ENCODE assay signal across 37 cellular contexts in the genomic region with DNA sequence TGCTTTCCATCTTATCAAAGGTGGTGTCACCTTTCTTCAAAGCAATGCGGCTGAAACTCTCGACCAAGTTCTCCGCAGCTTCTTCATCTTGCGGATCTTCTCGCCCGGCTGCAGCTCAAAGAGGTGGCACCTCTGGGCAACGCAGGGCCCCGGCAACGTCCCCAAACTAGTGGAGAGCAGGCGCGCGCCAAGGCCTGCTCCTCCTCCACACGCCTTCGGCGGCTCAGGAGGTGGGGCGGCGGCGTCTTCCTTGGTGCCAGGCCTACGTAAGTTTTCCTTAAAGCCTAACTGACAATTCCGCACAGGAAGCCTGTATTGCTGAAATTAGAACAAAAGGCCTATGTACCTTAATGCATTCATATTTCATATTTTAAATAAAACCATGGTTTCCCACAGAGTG.
"Had no signal": no experiment of that assay in that cellular context is flagged by ENCODE, and none has a peak within 500 bp of the region (broad histone marks: within the 10 kb centered on the region; RNA-seq: fewer than 3 reads in every experiment).

No MANE protein-coding gene starts in this region.

- H3K4me3 ChIP-seq: adrenal gland, ascending aorta, body of pancreas, breast epithelium, cardiac muscle cell had no signal

- ATAC-seq: activated naive CD4-positive, alpha-beta T cell treated with anti-CD3 and anti-CD28 coated beads, Interleukin-2, amount 50 U/mL, for 72 hours; activated naive CD8-positive, alpha-beta T cell treated with anti-CD3 and anti-CD28 coated beads, Interleukin-2, amount 50 U/mL, for 24 hours; activated T-cell treated with anti-CD3 and anti-CD28 coated beads, Interleukin-2, amount 50 U/mL, for 4 hours; activated T-cell treated with anti-CD3 and anti-CD28 coated beads, Interleukin-2, amount 50 U/mL, for 72 hours; activated T-helper 17 cell treated with anti-CD3 and anti-CD28 coated beads, Interleukin-2, amount 50 U/mL, for 72 hours; body of pancreas had no signal

- H3K36me3 ChIP-seq: adrenal gland, ascending aorta, brain microvascular endothelial cell, breast epithelium, cardiac muscle cell had no signal

- H3K36me3 Mint-ChIP-seq: activated naive CD4-positive, alpha-beta T cell treated with anti-CD3 and anti-CD28 coated beads, Interleukin-2, amount 10 ng/mL, durations not matched to agents 7 days and 5 days; activated naive CD4-positive, alpha-beta T cell treated with anti-CD3 and anti-CD28 coated beads, Interleukin-2, amount 50 U/mL, for 24 hours; activated naive CD4-positive, alpha-beta T cell treated with anti-CD3 and anti-CD28 coated beads, Interleukin-2, amount 50 U/mL, for 72 hours; activated naive CD8-positive, alpha-beta T cell treated with anti-CD3 and anti-CD28 coated beads for 36 hours; activated naive CD8-positive, alpha-beta T cell treated with anti-CD3 and anti-CD28 coated beads, Interleukin-2, amount 10 ng/mL, durations not matched to agents 7 days and 5 days; brain had no signal

- H3K4me3 Mint-ChIP-seq: activated naive CD4-positive, alpha-beta T cell treated with anti-CD3 and anti-CD28 coated beads for 36 hours; activated naive CD4-positive, alpha-beta T cell treated with anti-CD3 and anti-CD28 coated beads, Interleukin-2, amount 10 ng/mL, durations not matched to agents 7 days and 5 days; activated naive CD4-positive, alpha-beta T cell treated with anti-CD3 and anti-CD28 coated beads, Interleukin-2, amount 50 U/mL, for 24 hours; activated naive CD8-positive, alpha-beta T cell; activated naive CD8-positive, alpha-beta T cell treated with anti-CD3 and anti-CD28 coated beads for 36 hours; activated naive CD8-positive, alpha-beta T cell treated with anti-CD3 and anti-CD28 coated beads, Interleukin-2, amount 10 ng/mL, durations not matched to agents 7 days and 5 days; activated naive CD8-positive, alpha-beta T cell treated with anti-CD3 and anti-CD28 coated beads, Interleukin-2, amount 50 U/mL, for 24 hours; activated T-cell treated with anti-CD3 and anti-CD28 coated beads, Interleukin-2, amount 50 U/mL, for 24 hours; activated T-cell treated with anti-CD3 and anti-CD28 coated beads, Interleukin-2, amount 50 U/mL, for 4 hours; activated T-cell treated with anti-CD3 and anti-CD28 coated beads, Interleukin-2, amount 50 U/mL, for 72 hours; activated T-helper 1 cell treated with anti-CD3 and anti-CD28 coated beads, Interleukin-12 subunit alpha, Interleukin-12 subunit beta, Interleukin-2, Interleukin-4 antibody, amounts not matched to agents 30 ng/mL and 10 ng/mL and 1 ng/mL, durations not matched to agents 14 hours and 24 hours and 36 hours; activated T-helper 17 cell treated with anti-CD3 and anti-CD28 coated beads, Interleukin-2, amount 50 U/mL, for 72 hours; brain; central memory CD8-positive, alpha-beta T cell had no signal

- H3K27ac Mint-ChIP-seq: activated naive CD4-positive, alpha-beta T cell treated with anti-CD3 and anti-CD28 coated beads for 36 hours; activated naive CD4-positive, alpha-beta T cell treated with anti-CD3 and anti-CD28 coated beads, Interleukin-2, amount 10 ng/mL, durations not matched to agents 7 days and 5 days; activated naive CD4-positive, alpha-beta T cell treated with anti-CD3 and anti-CD28 coated beads, Interleukin-2, amount 50 U/mL, for 24 hours; activated naive CD4-positive, alpha-beta T cell treated with anti-CD3 and anti-CD28 coated beads, Interleukin-2, amount 50 U/mL, for 72 hours; activated naive CD8-positive, alpha-beta T cell; activated naive CD8-positive, alpha-beta T cell treated with anti-CD3 and anti-CD28 coated beads for 36 hours; activated naive CD8-positive, alpha-beta T cell treated with anti-CD3 and anti-CD28 coated beads, Interleukin-2, amount 10 ng/mL, durations not matched to agents 7 days and 5 days; activated naive CD8-positive, alpha-beta T cell treated with anti-CD3 and anti-CD28 coated beads, Interleukin-2, amount 50 U/mL, for 24 hours; activated T-cell treated with anti-CD3 and anti-CD28 coated beads, Interleukin-2, amount 50 U/mL, for 24 hours; activated T-cell treated with anti-CD3 and anti-CD28 coated beads, Interleukin-2, amount 50 U/mL, for 72 hours; activated T-helper 1 cell treated with anti-CD3 and anti-CD28 coated beads, Interleukin-12 subunit alpha, Interleukin-12 subunit beta, Interleukin-2, Interleukin-4 antibody, amounts not matched to agents 30 ng/mL and 10 ng/mL and 1 ng/mL, durations not matched to agents 14 hours and 24 hours and 36 hours; activated T-helper 17 cell treated with anti-CD3 and anti-CD28 coated beads, Interleukin-2, amount 50 U/mL, for 72 hours; activated T-helper 2 cell treated with anti-CD3 and anti-CD28 coated beads, Interferon-gamma antibody, Interleukin-2, Interleukin-4, amounts not matched to agents 10 μg/mL and 5 μg/mL and 100 μg/mL, durations not matched to agents 14 hours and 24 hours and 36 hours had no signal

- H3K27ac ChIP-seq: adrenal gland, ascending aorta, body of pancreas, brain microvascular endothelial cell, breast epithelium, cardiac muscle cell had no signal

- H3K9me3 ChIP-seq: adrenal gland, ascending aorta, body of pancreas, breast epithelium had no signal

- H3K9me3 Mint-ChIP-seq: activated naive CD4-positive, alpha-beta T cell treated with anti-CD3 and anti-CD28 coated beads, Interleukin-2, amount 50 U/mL, for 24 hours; activated naive CD8-positive, alpha-beta T cell treated with anti-CD3 and anti-CD28 coated beads, Interleukin-2, amount 10 ng/mL, durations not matched to agents 7 days and 5 days; activated T-cell treated with anti-CD3 and anti-CD28 coated beads, Interleukin-2, amount 50 U/mL, for 24 hours; activated T-cell treated with anti-CD3 and anti-CD28 coated beads, Interleukin-2, amount 50 U/mL, for 72 hours; activated T-helper 17 cell treated with anti-CD3 and anti-CD28 coated beads, Interleukin-2, amount 50 U/mL, for 72 hours; activated T-helper 2 cell treated with anti-CD3 and anti-CD28 coated beads, Interferon-gamma antibody, Interleukin-2, Interleukin-4, amounts not matched to agents 10 μg/mL and 5 μg/mL and 100 μg/mL, durations not matched to agents 14 hours and 24 hours and 36 hours; central memory CD8-positive, alpha-beta T cell had no signal

- H3K27me3 Mint-ChIP-seq: activated naive CD4-positive, alpha-beta T cell treated with anti-CD3 and anti-CD28 coated beads, Interleukin-2, amount 10 ng/mL, durations not matched to agents 7 days and 5 days; activated naive CD4-positive, alpha-beta T cell treated with anti-CD3 and anti-CD28 coated beads, Interleukin-2, amount 50 U/mL, for 24 hours; activated naive CD8-positive, alpha-beta T cell; activated naive CD8-positive, alpha-beta T cell treated with anti-CD3 and anti-CD28 coated beads for 36 hours; activated T-cell treated with anti-CD3 and anti-CD28 coated beads, Interleukin-2, amount 50 U/mL, for 24 hours; brain had no signal

- H3K27me3 ChIP-seq: adrenal gland, ascending aorta, body of pancreas, brain microvascular endothelial cell, breast epithelium, cardiac muscle cell had no signal

- H3K4me1 Mint-ChIP-seq: activated naive CD4-positive, alpha-beta T cell treated with anti-CD3 and anti-CD28 coated beads, Interleukin-2, amount 10 ng/mL, durations not matched to agents 7 days and 5 days; activated naive CD4-positive, alpha-beta T cell treated with anti-CD3 and anti-CD28 coated beads, Interleukin-2, amount 50 U/mL, for 24 hours; activated naive CD8-positive, alpha-beta T cell treated with anti-CD3 and anti-CD28 coated beads for 36 hours; activated naive CD8-positive, alpha-beta T cell treated with anti-CD3 and anti-CD28 coated beads, Interleukin-2, amount 10 ng/mL, durations not matched to agents 7 days and 5 days; activated naive CD8-positive, alpha-beta T cell treated with anti-CD3 and anti-CD28 coated beads, Interleukin-2, amount 50 U/mL, for 24 hours; activated T-helper 17 cell treated with anti-CD3 and anti-CD28 coated beads, Interleukin-2, amount 50 U/mL, for 72 hours; central memory CD8-positive, alpha-beta T cell had no signal

- DNase-seq: activated effector memory CD4-positive, alpha-beta T cell treated with anti-CD3 and anti-CD28 coated beads, Interleukin-2, amount 50 U/mL, for 16 hours; activated effector memory CD4-positive, alpha-beta T cell treated with Interleukin-2 at 50 U/mL for 16 hours; activated gamma-delta T cell; activated gamma-delta T cell treated with Interleukin-2 at 50 U/mL for 16 hours; activated naive CD4-positive, alpha-beta T cell; activated naive CD4-positive, alpha-beta T cell treated with anti-CD3 and anti-CD28 coated beads for 36 hours; activated naive CD4-positive, alpha-beta T cell treated with anti-CD3 and anti-CD28 coated beads, Interleukin-2, amount 10 ng/mL, durations not matched to agents 7 days and 5 days; activated naive CD4-positive, alpha-beta T cell treated with anti-CD3 and anti-CD28 coated beads, Interleukin-2, amount 50 U/mL, for 16 hours; activated naive CD4-positive, alpha-beta T cell treated with Interleukin-2 at 50 U/mL for 16 hours; activated naive CD8-positive, alpha-beta T cell treated with anti-CD3 and anti-CD28 coated beads for 36 hours; activated naive CD8-positive, alpha-beta T cell treated with anti-CD3 and anti-CD28 coated beads, Interleukin-2, amount 10 ng/mL, durations not matched to agents 7 days and 5 days; activated naive CD8-positive, alpha-beta T cell treated with anti-CD3 and anti-CD28 coated beads, Interleukin-2, amount 50 U/mL, for 24 hours; activated T-cell treated with anti-CD3 and anti-CD28 coated beads, Interleukin-2, amount 50 U/mL, for 24 hours; activated T-cell treated with anti-CD3 and anti-CD28 coated beads, Interleukin-2, amount 50 U/mL, for 4 hours; activated T-cell treated with anti-CD3 and anti-CD28 coated beads, Interleukin-2, amount 50 U/mL, for 48 hours; activated T-cell treated with anti-CD3 and anti-CD28 coated beads, Interleukin-2, amount 50 U/mL, for 72 hours; adrenal gland; amniotic stem cell; amygdala; anterior cingulate cortex; aorta; body of pancreas; brain microvascular endothelial cell; caudate nucleus; central memory CD4-positive, alpha-beta T cell; cerebellar nuclear complex had no signal

- H3K4me1 ChIP-seq: adrenal gland, ascending aorta, body of pancreas, breast epithelium had no signal
